ENCODE assay signal across 13 cellular contexts in the genomic region with DNA sequence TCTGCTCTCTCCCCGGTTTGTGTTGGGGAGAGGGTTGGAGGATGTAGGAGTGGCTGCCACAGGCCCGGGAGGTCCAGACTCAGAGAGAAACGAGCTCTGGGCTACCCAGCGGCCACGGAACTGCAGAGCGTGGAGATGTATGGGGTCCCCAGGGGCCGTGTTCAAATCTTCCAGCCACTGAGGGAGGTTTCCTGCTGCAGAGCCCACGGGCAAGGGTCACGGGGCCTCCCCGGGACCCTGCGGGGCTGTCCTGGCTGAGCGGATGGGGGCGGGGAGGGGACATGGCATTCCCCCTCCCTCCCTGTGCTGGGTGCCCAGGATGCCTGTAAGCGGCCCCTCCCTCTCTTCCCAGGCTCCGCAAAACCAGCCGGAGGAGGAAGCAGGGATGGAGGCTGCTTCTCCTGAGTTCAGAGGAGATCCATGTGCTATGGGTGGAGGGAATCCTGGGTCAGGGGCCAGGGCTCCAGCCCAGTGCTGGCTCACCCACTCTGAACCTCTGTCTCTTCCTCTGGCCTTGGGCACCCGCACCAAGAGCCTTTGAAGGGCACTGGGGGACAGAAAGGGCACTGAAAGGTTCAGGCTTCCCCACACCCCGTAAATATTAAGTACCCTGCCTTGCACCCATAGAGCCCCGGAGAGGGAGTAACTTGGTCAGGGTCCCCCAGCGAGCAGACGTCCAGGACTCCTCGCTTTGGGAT. TPM values are rescaled to one million over a fixed set of nuclear protein-coding genes. Genes with fewer than 3 reads are reported as not detected.
DNase-seq lines count a peak whose midpoint lies in the region; ATAC-seq and TF ChIP-seq lines count a peak whose summit lies in the region.
"Had no signal": no experiment of that assay in that cellular context is flagged by ENCODE, and none has a peak within 500 bp of the region (broad histone marks: within the 10 kb centered on the region; RNA-seq: fewer than 3 reads in every experiment).

No MANE protein-coding gene starts in this region.

- H3K4me3 ChIP-seq in ACC112 (ENCODE audit: low read depth, low read length) = no peak overlapping the region
- peak overlapping the region in 1 of 2 donors; percentile 28 for H3K4me3 ChIP-seq in ascending aorta
- no peak overlapping the region for H3K4me3 ChIP-seq in right cardiac atrium (ENCODE audit: low read length)
- H3K4me3 ChIP-seq: HAP-1 had no signal

- H3K4me1 ChIP-seq in ACC112 (ENCODE audit: control insufficient read depth, insufficient read depth, low read length, unreplicated experiment) = peaks cover 21% of the 10 kb centered on the region
- peaks cover 32 to 40% of the 10 kb centered on the region in 2 donors for H3K4me1 ChIP-seq in ascending aorta
- H3K4me1 ChIP-seq in right cardiac atrium (ENCODE audit: control insufficient read depth, insufficient read depth, low read length) = peaks cover 12% of the 10 kb centered on the region
- H3K4me1 ChIP-seq: HAP-1 had no signal

- peaks cover 8% of the 10 kb centered on the region; the same call in 1 of the 2 replicates for H3K36me3 ChIP-seq in ACC112 (ENCODE audit: insufficient read depth, low read length)
- H3K36me3 ChIP-seq in ascending aorta = peaks cover 38 to 44% of the 10 kb centered on the region in 2 donors

- DNase-seq in ascending aorta (ENCODE audit: low spot score in 2 of 2) (peak in 1 of 2 donors; percentile 37), right cardiac atrium (peak; percentile 53 to 81 (median 76)), sciatic nerve (ENCODE audit: low spot score) (no peak), islet precursor cell (no peak), GOT3 (lab: John Stamatoyannopoulos, UW) (no peak), AG08396 (ENCODE audit: low spot score) (no peak)
- DNase-seq: activated CD8-positive, alpha-beta memory T cell treated with anti-CD3 and anti-CD28 coated beads, Interleukin-2, amount 10 ng/mL, durations not matched to agents 7 days and 5 days; central memory CD4-positive, alpha-beta T cell; NCI-H524 had no signal

- H3K27me3 ChIP-seq in ACC112 (ENCODE audit: insufficient read depth, low read length) = no peaks in the 10 kb centered on the region
- no peaks in the 10 kb centered on the region for H3K27me3 ChIP-seq in ascending aorta
- no peaks in the 10 kb centered on the region for H3K27me3 ChIP-seq in right cardiac atrium (ENCODE audit: control insufficient read depth, insufficient read depth)

- ATAC-seq in right cardiac atrium (peak; percentile 0 to 12), sciatic nerve (peak; percentile 11), HG03045 (IDR thresholded peaks at IDR 0.05; ENCODE audit: unreplicated experiment) (no peak)
- ATAC-seq: activated CD8-positive, alpha-beta memory T cell treated with anti-CD3 and anti-CD28 coated beads, Interleukin-2, amount 10 ng/mL, durations not matched to agents 7 days and 5 days had no signal

- WGBS in right cardiac atrium = 29% methylated on average over 22 of the region's 22 CpGs

- peaks cover under 1% of the 10 kb centered on the region for H3K79me2 ChIP-seq in ACC112 (ENCODE audit: control insufficient read depth, insufficient read depth, low read length, unreplicated experiment)

- H3K9me3 ChIP-seq in ascending aorta (no peaks in the 10 kb centered on the region), right cardiac atrium (ENCODE audit: control insufficient read depth, low read length) (no peaks in the 10 kb centered on the region)
- H3K9me3 ChIP-seq: HAP-1 had no signal

- peak overlapping the region; percentile 57; the same call in 1 of the 2 replicates for H3K27ac ChIP-seq in ACC112 (ENCODE audit: low read depth, low read length)
- peak overlapping the region; percentile 98 to 99 for H3K27ac ChIP-seq in ascending aorta
- peak overlapping the region; percentile 49 for H3K27ac ChIP-seq in right cardiac atrium (ENCODE audit: low read length)

- H2AFZ ChIP-seq in ACC112 (ENCODE audit: low read length, unreplicated experiment) = no peak overlapping the region

- intact Hi-C loops in ascending aorta (cut with DNase I) (loop anchor here (2.0 to 10.0 kb wide), 3 partner anchors 53 to 1293 kb away; partner anchors contain the start of genes DOT1L and TBXA2R), right cardiac atrium (cut with DNase I) (no loop called here), sciatic nerve (cut with DNase I) (no loop called here)

- TF ChIP-seq CTCF in ascending aorta (IDR thresholded peaks at IDR 0.05) = no peak

RNA-seq across cellular contexts. Expression of gene SMIM24, which starts 22.6 kb away (rescaled TPM):
- total RNA-seq in ascending aorta (not detected), right cardiac atrium (not detected), sciatic nerve (not detected)
- polyA plus RNA-seq in right cardiac atrium = not detected
- total RNA-seq: MCF 10A had no signal

RNA-seq across cellular contexts. Expression of gene SMIM44, which starts 25.6 kb away (rescaled TPM):
- total RNA-seq in ascending aorta = not detected
- not detected for total RNA-seq in right cardiac atrium
- polyA plus RNA-seq in right cardiac atrium = not detected
- not detected for total RNA-seq in sciatic nerve
- total RNA-seq: activated CD8-positive, alpha-beta memory T cell treated with anti-CD3 and anti-CD28 coated beads, Interleukin-2, amount 10 ng/mL, durations not matched to agents 7 days and 5 days; MCF 10A had no signal

RNA-seq across cellular contexts. Expression of gene DOHH, which starts 42.8 kb away (rescaled TPM):
- total RNA-seq in ascending aorta (40.9 TPM), right cardiac atrium (10 to 100 TPM in 3 of 4 donors, 1 to 10 TPM in 1; 9.8 to 14.2 (median 11.4) TPM), sciatic nerve (8.4 TPM)
- polyA plus RNA-seq in right cardiac atrium = 14.8 TPM

RNA-seq across cellular contexts. Expression of gene FZR1, which starts 48.4 kb away (rescaled TPM):
- 56.8 TPM for total RNA-seq in ascending aorta
- total RNA-seq in right cardiac atrium = 10 to 100 TPM; 18.6 to 23.3 (median 21.8) TPM
- polyA plus RNA-seq in right cardiac atrium = 14.3 TPM
- 46.1 TPM for total RNA-seq in sciatic nerve

Comparison
In these comparisons a context has a peak if more than half of its experiments do, and no peak if none do; other contexts are left out.
1. DNase-seq: peak in right cardiac atrium (3 of 3); none in sciatic nerve (single experiment), islet precursor cell (single experiment), GOT3 (single experiment) and AG08396 (single experiment).
2. Peak in every context shown above with its lines, with median percentiles within 50 percentile points of each other: H3K27ac ChIP-seq.